In genomic region chr2:102166189-102166845, GRCh38 we compare ENCODE assay signal across 9 cellular contexts. TPM values are rescaled to one million over a fixed set of nuclear protein-coding genes. Genes with fewer than 3 reads are reported as not detected.
DNase-seq lines count a peak whose midpoint lies in the region; ATAC-seq and TF ChIP-seq lines count a peak whose summit lies in the region.
"Had no signal": no experiment of that assay in that cellular context is flagged by ENCODE, and none has a peak within 500 bp of the region (broad histone marks: within the 10 kb centered on the region; RNA-seq: fewer than 3 reads in every experiment).

No MANE protein-coding gene starts in this region.

- in situ Hi-C loops in G401 (cut with HindIII; ENCODE audit: low sequenced_read_pairs), result no loop called here

- POLR2A ChIA-PET in CD8-positive, alpha-beta memory T cell (lab: Charles Lee), result no interaction called here

- no peak overlapping the region for H3K4me3 ChIP-seq in RWPE2 (ENCODE audit: severe bottlenecking)
- H3K4me3 ChIP-seq in fibroblast of villous mesenchyme (ENCODE audit: low read depth, low read length), result no peak overlapping the region
- H3K4me3 ChIP-seq in psoas muscle, result no peak overlapping the region
- H3K4me3 ChIP-seq in CD8-positive, alpha-beta memory T cell (ENCODE audit: low read length), result no peak overlapping the region

- H3K36me3 ChIP-seq in RWPE2 (ENCODE audit: low read depth) (no peaks in the 10 kb centered on the region), psoas muscle (ENCODE audit: insufficient read depth in 1 of 2, low read depth in 1 of 2) (peaks cover 4 to 47% of the 10 kb centered on the region in 2 donors)
- no peaks in the 10 kb centered on the region for H3K36me3 ChIP-seq in CD8-positive, alpha-beta memory T cell (ENCODE audit: insufficient read depth, low read length)

- DNase-seq in G401 (ENCODE audit: low spot score), result peak; percentile 27
- no peak for DNase-seq in RWPE2 (ENCODE audit: low spot score)
- peak; percentile 84 for DNase-seq in fibroblast of villous mesenchyme (ENCODE audit: low read depth)
- no peak for DNase-seq in psoas muscle
- DNase-seq in CD8-positive, alpha-beta memory T cell, result no peak
- no peak for DNase-seq in T-helper 2 cell
- no peak for DNase-seq in NCI-H2107 (lab: John Stamatoyannopoulos, UW)
- DNase-seq: activated CD4-positive, alpha-beta T cell treated with anti-CD3 and anti-CD28 coated beads for 48 hours had no signal

- peak; percentile 77 for ATAC-seq in RWPE2 (ENCODE audit: low read depth)
- peak; percentile 83 to 98 (median 88) for ATAC-seq in psoas muscle
- no peak for ATAC-seq in GM21825 (IDR thresholded peaks at IDR 0.05; ENCODE audit: unreplicated experiment)

- peaks cover 0 to 1% (median 0%) of the 10 kb centered on the region in 3 donors for H3K36me3 Mint-ChIP-seq in CD8-positive, alpha-beta memory T cell

- CTCF ChIA-PET in CD8-positive, alpha-beta memory T cell (lab: Charles Lee), result interaction anchor here (1.5 to 1.7 kb wide), 2 partner anchors 11 to 74 kb away, joined by 5 to 6 read pairs; no protein-coding TSS in a partner anchor

- WGBS in psoas muscle, 3 donors, result 24 to 38% (median 25%) methylated on average over 4 of the region's 4 CpGs

- H3K27ac Mint-ChIP-seq in CD8-positive, alpha-beta memory T cell, result peak overlapping the region in 1 of 8 donors; percentile 40

- peaks cover 2 to 10% of the 10 kb centered on the region in 2 donors for H3K27me3 Mint-ChIP-seq in CD8-positive, alpha-beta memory T cell

- no peak overlapping the region for H3K4me3 Mint-ChIP-seq in CD8-positive, alpha-beta memory T cell

- peaks cover 14% of the 10 kb centered on the region for H3K4me1 ChIP-seq in RWPE2 (ENCODE audit: insufficient read depth, poor library complexity, severe bottlenecking)
- H3K4me1 ChIP-seq in psoas muscle, result peaks cover 15% of the 10 kb centered on the region
- no peaks in the 10 kb centered on the region for H3K4me1 ChIP-seq in CD8-positive, alpha-beta memory T cell (ENCODE audit: insufficient read depth, low read length)

- no peak overlapping the region for H3K27ac ChIP-seq in RWPE2 (ENCODE audit: poor library complexity, severe bottlenecking)
- no peak overlapping the region for H3K27ac ChIP-seq in psoas muscle
- H3K27ac ChIP-seq in CD8-positive, alpha-beta memory T cell (ENCODE audit: low read depth, low read length), result no peak overlapping the region

- no peaks in the 10 kb centered on the region for H3K9me3 ChIP-seq in RWPE2 (ENCODE audit: severe bottlenecking)
- H3K9me3 ChIP-seq in psoas muscle, result no peaks in the 10 kb centered on the region
- H3K9me3 ChIP-seq in CD8-positive, alpha-beta memory T cell (ENCODE audit: low read length), result no peaks in the 10 kb centered on the region

- intact Hi-C loops in psoas muscle (cut with DNase I), result loop anchor here (1.0 to 5.0 kb wide), 3 partner anchors 104 to 146 kb away; no protein-coding TSS in a partner anchor

- TF ChIP-seq CTCF in RWPE2 (IDR thresholded peaks at IDR 0.05; ENCODE audit: poor library complexity, severe bottlenecking), result peak; percentile 77
- TF ChIP-seq CTCF in fibroblast of villous mesenchyme (IDR thresholded peaks at IDR 0.05; ENCODE audit: insufficient read depth, low read depth, low read length), result peak; percentile 68
- TF ChIP-seq CTCF in psoas muscle (IDR thresholded peaks at IDR 0.05), result peak; percentile 68

- H3K4me1 Mint-ChIP-seq in CD8-positive, alpha-beta memory T cell, result no peaks in the 10 kb centered on the region

- H3K9me3 Mint-ChIP-seq in CD8-positive, alpha-beta memory T cell, result no peaks in the 10 kb centered on the region

- no peaks in the 10 kb centered on the region for H3K27me3 ChIP-seq in RWPE2 (ENCODE audit: insufficient read depth, poor library complexity, severe bottlenecking)
- H3K27me3 ChIP-seq in psoas muscle (ENCODE audit: insufficient read depth in 3 of 3, low read length in 2 of 3), result no peaks in the 10 kb centered on the region
- no peaks in the 10 kb centered on the region for H3K27me3 ChIP-seq in CD8-positive, alpha-beta memory T cell (ENCODE audit: insufficient read depth, low read length, poor library complexity, severe bottlenecking)

RNA-seq across cellular contexts. Expression of gene IL1RL2, which starts 20.5 kb away (rescaled TPM):
- not detected in 2 replicates for total RNA-seq in G401 (2014; rRNA removed; shearing (Covaris generic))
- total RNA-seq in fibroblast of villous mesenchyme (0.32 and 1.3 TPM in 2 replicates), psoas muscle (under 1 TPM; 0.40 to 0.74 (median 0.56) TPM)
- under 1 TPM; 0.27 to 0.74 (median 0.30) TPM for polyA plus RNA-seq in psoas muscle
- total RNA-seq in CD8-positive, alpha-beta memory T cell, result under 1 TPM; 0.13 to 0.33 TPM
- not detected for polyA plus RNA-seq in CD8-positive, alpha-beta memory T cell

RNA-seq across cellular contexts. Expression of gene IL1R1, which starts 23.8 kb away (rescaled TPM):
- total RNA-seq in G401 (2014; rRNA removed; shearing (Covaris generic)), result not detected in 2 replicates
- 35.8 and 62.6 TPM in 2 replicates for total RNA-seq in fibroblast of villous mesenchyme
- total RNA-seq in psoas muscle, result 10 to 100 TPM; 15.9 to 39.8 (median 26.8) TPM
- polyA plus RNA-seq in psoas muscle, result 10 to 100 TPM; 10.4 to 14.3 (median 11.3) TPM
- total RNA-seq in CD8-positive, alpha-beta memory T cell, result 1 to 10 TPM; 3.7 TPM
- polyA plus RNA-seq in CD8-positive, alpha-beta memory T cell, result 0.30 TPM

Comparison
In these comparisons a context has a peak if more than half of its experiments do, and no peak if none do; other contexts are left out.
1. DNase-seq: peak in G401 (single experiment) and fibroblast of villous mesenchyme (single experiment); none in RWPE2 (single experiment), psoas muscle (0 of 2), CD8-positive, alpha-beta memory T cell (0 of 5), T-helper 2 cell (0 of 5) and NCI-H2107 (single experiment).
2. Peak in every context shown above with its lines, with median percentiles within 50 percentile points of each other: CTCF ChIP-seq.